23 cellular contexts compared by ENCODE assay signal in genomic region chr16:86662740-86663139, GRCh38.
A peak's percentile ranks its signal among the peaks of the same experiment; 100 is the strongest.
DNase-seq lines count a peak whose midpoint lies in the region; ATAC-seq, FAIRE-seq and TF ChIP-seq lines count a peak whose summit lies in the region.
"Had no signal": no experiment of that assay in that cellular context is flagged by ENCODE, and none has a peak within 500 bp of the region (broad histone marks: within the 10 kb centered on the region; RNA-seq: fewer than 3 reads in every experiment).

No MANE protein-coding gene starts in this region.

- no peak overlapping the region for H3K4me2 ChIP-seq in A549
- peak overlapping the region; percentile 94; the same call in 1 of the 2 replicates for H3K4me2 ChIP-seq in HCT116 (ENCODE audit: low read length)
- H3K4me2 ChIP-seq in astrocyte (ENCODE audit: low read length): peak overlapping the region; percentile 60
- H3K4me2 ChIP-seq in trophoblast cell (ENCODE audit: low read length): no peak overlapping the region

- H3K27me3 ChIP-seq in HCT116 (ENCODE audit: insufficient read depth, low read length) (no peaks in the 10 kb centered on the region), astrocyte (ENCODE audit: insufficient read depth, low read length) (no peaks in the 10 kb centered on the region), trophoblast cell (ENCODE audit: insufficient read depth, low read length) (no peaks in the 10 kb centered on the region)
- H3K27me3 ChIP-seq: Peyer's patch had no signal

- no peak overlapping the region for H3K4ac ChIP-seq in trophoblast cell (ENCODE audit: low read depth, low read length)

- no peak for ATAC-seq in A549
- ATAC-seq in HCT116: no peak
- ATAC-seq in GM21717 (IDR thresholded peaks at IDR 0.05; ENCODE audit: unreplicated experiment): no peak
- ATAC-seq: Right ventricle myocardium inferior had no signal

- H3K36me3 ChIP-seq in HCT116 (ENCODE audit: control insufficient read depth in 1 of 2, insufficient read depth in 2 of 2, low read length in 2 of 2) (no peaks in the 10 kb centered on the region), astrocyte (ENCODE audit: insufficient read depth, low read length) (no peaks in the 10 kb centered on the region), trophoblast cell (ENCODE audit: control insufficient read depth in 1 of 2, insufficient read depth in 2 of 2, low read length in 2 of 2) (no peaks in the 10 kb centered on the region)
- H3K36me3 ChIP-seq: BE2C, Peyer's patch had no signal

- 93% methylated on average over 3 of the region's 3 CpGs for WGBS in A549 (ENCODE audit: missing lambda C conversion rate)
- WGBS in trophoblast cell (ENCODE audit: extremely low coverage, insufficient coverage, insufficient read length): no CpG with 5 or more reads among the region's 3 CpGs

- H2BK5ac ChIP-seq in trophoblast cell (ENCODE audit: low read depth, low read length, poor library complexity): no peak overlapping the region

- H3K27me3 Mint-ChIP-seq in astrocyte (ENCODE audit: low read depth, unreplicated experiment): peaks cover 1% of the 10 kb centered on the region
- H3K27me3 Mint-ChIP-seq in activated naive CD4-positive, alpha-beta T cell treated with anti-CD3 and anti-CD28 coated beads, Interleukin-2, amount 10 ng/mL, durations not matched to agents 7 days and 5 days: peaks cover 8% of the 10 kb centered on the region

- H4K8ac ChIP-seq in trophoblast cell (ENCODE audit: low read depth, low read length): no peak overlapping the region

- TF ChIP-seq RAD21 in A549 (conservative IDR thresholded peaks at IDR 0.05 in 1 of 2, IDR thresholded peaks at IDR 0.05 in 1 of 2) (no peak), HCT116 (IDR thresholded peaks at IDR 0.05; ENCODE audit: low read depth) (no peak)

- no peaks in the 10 kb centered on the region for H3K36me3 Mint-ChIP-seq in astrocyte (ENCODE audit: low read depth, unreplicated experiment)
- H3K36me3 Mint-ChIP-seq in activated naive CD4-positive, alpha-beta T cell treated with anti-CD3 and anti-CD28 coated beads, Interleukin-2, amount 10 ng/mL, durations not matched to agents 7 days and 5 days: no peaks in the 10 kb centered on the region

- TF ChIP-seq CTCF in A549 (IDR thresholded peaks at IDR 0.05): no peak
- TF ChIP-seq CTCF in HCT116 (IDR thresholded peaks at IDR 0.05 in 2 of 3, conservative IDR thresholded peaks at IDR 0.05 in 1 of 3; ENCODE audit: borderline replicate concordance in 1 of 3, insufficient read depth in 1 of 3, low read depth in 2 of 3, low read length in 2 of 3): no peak
- no peak for TF ChIP-seq CTCF in astrocyte (IDR thresholded peaks at IDR 0.05; ENCODE audit: insufficient read depth, low read depth, low read length)

- H3K79me1 ChIP-seq in trophoblast cell (ENCODE audit: low read length): peaks cover 15% of the 10 kb centered on the region

- H2BK12ac ChIP-seq in trophoblast cell (ENCODE audit: low read length): no peak overlapping the region

- H2BK120ac ChIP-seq in trophoblast cell (ENCODE audit: insufficient read depth, low read length, poor library complexity): no peak overlapping the region

- H3K4me1 ChIP-seq in A549: peaks cover 29% of the 10 kb centered on the region
- H3K4me1 ChIP-seq in HCT116 (ENCODE audit: control insufficient read depth in 1 of 2, insufficient read depth in 2 of 2, low read length in 2 of 2): peaks cover 26 to 58% of the 10 kb centered on the region in 2 experiments
- H3K4me1 ChIP-seq in astrocyte (ENCODE audit: insufficient read depth, low read length): peaks cover 54% of the 10 kb centered on the region
- H3K4me1 ChIP-seq in trophoblast cell (ENCODE audit: control insufficient read depth in 1 of 2, insufficient read depth in 2 of 2, low read length in 2 of 2): peaks cover 14 to 20% of the 10 kb centered on the region in 2 experiments
- H3K4me1 ChIP-seq: BE2C had no signal

- RAD21 ChIA-PET in HCT116 (lab: Charles Lee; ENCODE audit: low non-redundant PET in 1 of 2, low total read pairs in 2 of 2, uncharacterized antibody in 2 of 2, unreplicated experiment in 2 of 2): no interaction called here

- no peak overlapping the region for H3K9ac ChIP-seq in HCT116 (ENCODE audit: low read length)
- H3K9ac ChIP-seq in astrocyte (ENCODE audit: low read length): peak overlapping the region; percentile 18
- H3K9ac ChIP-seq in trophoblast cell (ENCODE audit: low read length): no peak overlapping the region

- intact Hi-C loops in HCT116 (cut with micrococcal nuclease): no loop called here

- no peak overlapping the region for H3K4me3 Mint-ChIP-seq in astrocyte (ENCODE audit: unreplicated experiment)
- no peak overlapping the region for H3K4me3 Mint-ChIP-seq in activated naive CD4-positive, alpha-beta T cell treated with anti-CD3 and anti-CD28 coated beads, Interleukin-2, amount 10 ng/mL, durations not matched to agents 7 days and 5 days

- H3K9me3 ChIP-seq in A549 (peaks cover 7% of the 10 kb centered on the region; the same call in 2 of the 3 replicates), HCT116 (ENCODE audit: control insufficient read depth in 1 of 2, insufficient read depth in 1 of 2, low read depth in 1 of 2, low read length in 2 of 2) (peaks cover 0 to 11% of the 10 kb centered on the region in 2 experiments; a peak in 1 of 4 replicates), astrocyte (ENCODE audit: insufficient read depth, low read depth, low read length) (peaks cover 6% of the 10 kb centered on the region), trophoblast cell (ENCODE audit: insufficient read depth, low read depth, low read length) (peaks cover 6% of the 10 kb centered on the region)
- H3K9me3 ChIP-seq: BE2C, Peyer's patch had no signal

- H3K79me2 ChIP-seq in HCT116 (ENCODE audit: insufficient read depth, low read length): no peaks in the 10 kb centered on the region
- H3K79me2 ChIP-seq in astrocyte (ENCODE audit: insufficient read depth, low read length): no peaks in the 10 kb centered on the region
- H3K79me2 ChIP-seq in trophoblast cell (ENCODE audit: control insufficient read depth, insufficient read depth, low read length, poor library complexity): peaks cover 3% of the 10 kb centered on the region

- H4K20me1 ChIP-seq in HCT116 (ENCODE audit: insufficient read depth) (no peaks in the 10 kb centered on the region), astrocyte (ENCODE audit: insufficient read depth, low read length) (no peaks in the 10 kb centered on the region)

- H2AK5ac ChIP-seq in trophoblast cell (ENCODE audit: low read length): no peak overlapping the region

- no peak for DNase-seq in A549 (ENCODE audit: low read depth in 1 of 2, low spot score in 1 of 2)
- DNase-seq in HCT116 (ENCODE audit: low read depth, low spot score): no peak
- DNase-seq in astrocyte (ENCODE audit: low read depth): no peak
- DNase-seq in trophoblast cell: no peak
- DNase-seq in SW 1271 (lab: John Stamatoyannopoulos, UW): no peak
- DNase-seq in NAMALWA (ENCODE audit: low spot score): no peak
- DNase-seq in activated naive CD4-positive, alpha-beta T cell treated with anti-CD3 and anti-CD28 coated beads, Interleukin-2, amount 10 ng/mL, durations not matched to agents 7 days and 5 days: no peak
- DNase-seq: BE2C; DMS79; KG1; NCI-H1105; NCI-H146; NCI-H2029 treated with DMSO at 0.1 percent for 48 hours; NCI-H345; NCI-H524; NCI-H774; NK-92 treated with Interleukin-12 subunit alpha and Interleukin-12 subunit beta, amount 100 ng/mL, for 24 hours; Peyer's patch had no signal

- H2AFZ ChIP-seq in HCT116 (ENCODE audit: low read depth, low read length, poor library complexity, severe bottlenecking) (no peak overlapping the region), astrocyte (ENCODE audit: low read depth, low read length) (no peak overlapping the region), trophoblast cell (ENCODE audit: insufficient read depth, low read length, poor library complexity) (no peak overlapping the region)

- peak overlapping the region; percentile 90 to 95; a peak in 5 of 6 replicates for H3K27ac ChIP-seq in A549
- no peak overlapping the region for H3K27ac ChIP-seq in HCT116 (ENCODE audit: low read depth, low read length)
- peak overlapping the region; percentile 46 for H3K27ac ChIP-seq in astrocyte (ENCODE audit: low read depth, low read length)
- H3K27ac ChIP-seq in trophoblast cell (ENCODE audit: low read depth, low read length): no peak overlapping the region
- H3K27ac ChIP-seq: HL-60 had no signal

- peaks cover 1% of the 10 kb centered on the region for H3K9me3 Mint-ChIP-seq in astrocyte (ENCODE audit: unreplicated experiment)
- peaks cover 5% of the 10 kb centered on the region for H3K9me3 Mint-ChIP-seq in activated naive CD4-positive, alpha-beta T cell treated with anti-CD3 and anti-CD28 coated beads, Interleukin-2, amount 10 ng/mL, durations not matched to agents 7 days and 5 days

- H3K23ac ChIP-seq in trophoblast cell (ENCODE audit: low read length): no peak overlapping the region

- CTCF ChIA-PET in A549 (lab: Yijun Ruan, JAX): interaction anchor here (2.8 kb wide), 1 partner anchor 400 kb away, joined by 7 read pairs; no protein-coding TSS in a partner anchor
- CTCF ChIA-PET in HCT116 (lab: Charles Lee): no interaction called here
- CTCF ChIA-PET in activated naive CD4-positive, alpha-beta T cell treated with anti-CD3 and anti-CD28 coated beads, Interleukin-2, amount 10 ng/mL, durations not matched to agents 7 days and 5 days (lab: Charles Lee): no interaction called here

- POLR2A ChIA-PET in A549 (lab: Yijun Ruan, JAX) (no interaction called here), HCT116 (lab: Charles Lee) (no interaction called here)

- TF ChIP-seq POLR2A in A549 (IDR thresholded peaks at IDR 0.05; ENCODE audit: low read length) (no peak), HCT116 (IDR thresholded peaks at IDR 0.05; ENCODE audit: borderline replicate concordance, extremely low read depth, insufficient read depth, insufficient read length) (no peak)

- no peak overlapping the region for H3K14ac ChIP-seq in trophoblast cell (ENCODE audit: low read length)

- H3K9me2 ChIP-seq in HCT116 (ENCODE audit: insufficient read depth): no peaks in the 10 kb centered on the region

- TF ChIP-seq EP300 in A549 (IDR thresholded peaks at IDR 0.05): no peak

- H3K4me3 ChIP-seq in A549 (no peak overlapping the region), HCT116 (replicated peaks in 1 of 2; ENCODE audit: low read depth in 1 of 2, low read length in 2 of 2) (no peak overlapping the region), astrocyte (ENCODE audit: insufficient read depth, low read depth, low read length) (no peak overlapping the region), trophoblast cell (ENCODE audit: low read depth, low read length) (no peak overlapping the region)
- H3K4me3 ChIP-seq: Peyer's patch had no signal

- FAIRE-seq in A549 (lab: Jason Lieb, UNC): no peak
- no peak for FAIRE-seq in astrocyte (lab: Jason Lieb, UNC)
- FAIRE-seq: A204.1, H54 had no signal

- peak overlapping the region; percentile 21 for H4K91ac ChIP-seq in trophoblast cell (ENCODE audit: low read depth, low read length)

- peaks cover 35% of the 10 kb centered on the region for H3K4me1 Mint-ChIP-seq in astrocyte (ENCODE audit: low read depth, unreplicated experiment)
- peaks cover 16% of the 10 kb centered on the region for H3K4me1 Mint-ChIP-seq in activated naive CD4-positive, alpha-beta T cell treated with anti-CD3 and anti-CD28 coated beads, Interleukin-2, amount 10 ng/mL, durations not matched to agents 7 days and 5 days

- no peak overlapping the region for H4K12ac ChIP-seq in trophoblast cell (ENCODE audit: low read depth, low read length)

- H3K18ac ChIP-seq in trophoblast cell (ENCODE audit: low read length): no peak overlapping the region

- BruUV-seq in HCT116 (replicated peaks; lab: Mats Ljungman, UMichigan): no TSS peak

- H3K27ac Mint-ChIP-seq in astrocyte (ENCODE audit: unreplicated experiment): peak overlapping the region; percentile 21
- H3K27ac Mint-ChIP-seq in activated naive CD4-positive, alpha-beta T cell treated with anti-CD3 and anti-CD28 coated beads, Interleukin-2, amount 10 ng/mL, durations not matched to agents 7 days and 5 days: no peak overlapping the region

Comparison
In these comparisons a context has a peak if more than half of its experiments do, and no peak if none do; other contexts are left out.
1. H3K27ac ChIP-seq: peak in A549 (2 of 2) and astrocyte (single experiment); none in HCT116 (single experiment) and trophoblast cell (single experiment).
2. H3K4me2 ChIP-seq: peak in HCT116 (single experiment) and astrocyte (single experiment); none in A549 (single experiment) and trophoblast cell (single experiment).